Comparison of ENCODE assay signal across 20 cellular contexts in the genomic region with DNA sequence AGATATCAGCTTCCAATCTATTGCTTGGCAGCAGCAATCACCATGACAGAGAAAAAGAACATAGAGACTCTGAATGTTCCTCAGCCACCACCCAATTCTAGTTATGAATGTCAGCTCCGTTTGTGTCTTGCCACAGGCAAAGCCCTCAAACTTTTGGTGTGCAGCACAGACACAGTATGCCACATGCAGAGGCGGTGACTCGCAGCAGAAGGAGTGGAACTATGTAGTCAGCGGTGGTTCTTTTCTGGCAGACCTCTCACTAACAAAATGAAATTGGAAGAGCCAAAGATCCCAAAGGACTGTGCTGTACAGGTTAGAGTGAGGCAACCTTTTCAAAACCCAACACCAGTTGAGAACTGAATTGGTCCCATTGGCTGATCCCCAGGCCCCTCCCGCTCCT.
DNase-seq lines count a peak whose midpoint lies in the region; FAIRE-seq and TF ChIP-seq lines count a peak whose summit lies in the region.
"Had no signal": no experiment of that assay in that cellular context is flagged by ENCODE, and none has a peak within 500 bp of the region (broad histone marks: within the 10 kb centered on the region; RNA-seq: fewer than 3 reads in every experiment).

No MANE protein-coding gene starts in this region.

- no peaks in the 10 kb centered on the region for H4K20me1 ChIP-seq in astrocyte (ENCODE audit: insufficient read depth, low read length)

- H3K4me3 ChIP-seq in astrocyte (ENCODE audit: insufficient read depth, low read depth, low read length) (no peak overlapping the region), tibial artery (no peak overlapping the region)
- H3K4me3 ChIP-seq: HAP-1, ovary, SK-N-MC, smooth muscle cell, transverse colon had no signal

- no peak overlapping the region for H3K9ac ChIP-seq in astrocyte (ENCODE audit: low read length)
- H3K9ac ChIP-seq: KMS-11 had no signal

- H3K9me3 ChIP-seq in astrocyte (ENCODE audit: insufficient read depth, low read depth, low read length): no peaks in the 10 kb centered on the region
- H3K9me3 ChIP-seq in tibial artery: no peaks in the 10 kb centered on the region
- H3K9me3 ChIP-seq: HAP-1, ovary, transverse colon had no signal

- H3K4me1 Mint-ChIP-seq in astrocyte (ENCODE audit: low read depth, unreplicated experiment): peaks cover 6% of the 10 kb centered on the region
- H3K4me1 Mint-ChIP-seq: brain, CD14-positive monocyte had no signal

- no peak overlapping the region for H2AFZ ChIP-seq in astrocyte (ENCODE audit: low read depth, low read length)

- H3K4me2 ChIP-seq in astrocyte (ENCODE audit: low read length): no peak overlapping the region
- H3K4me2 ChIP-seq: KMS-11, smooth muscle cell had no signal

- H3K4me1 ChIP-seq in astrocyte (ENCODE audit: insufficient read depth, low read length) (no peaks in the 10 kb centered on the region), tibial artery (no peaks in the 10 kb centered on the region)
- H3K4me1 ChIP-seq: HAP-1, transverse colon had no signal

- H3K9me3 Mint-ChIP-seq in astrocyte (ENCODE audit: unreplicated experiment): peaks cover 3% of the 10 kb centered on the region

- H3K79me2 ChIP-seq in astrocyte (ENCODE audit: insufficient read depth, low read length): no peaks in the 10 kb centered on the region

- H3K36me3 Mint-ChIP-seq in astrocyte (ENCODE audit: low read depth, unreplicated experiment): no peaks in the 10 kb centered on the region
- H3K36me3 Mint-ChIP-seq: brain had no signal

- FAIRE-seq in astrocyte (lab: Jason Lieb, UNC) (no peak), frontal cortex (lab: Jason Lieb, UNC) (no peak)

- TF ChIP-seq CTCF in astrocyte (IDR thresholded peaks at IDR 0.05; ENCODE audit: insufficient read depth, low read depth, low read length) (no peak), tibial artery (IDR thresholded peaks at IDR 0.05) (no peak), GM20000 (IDR thresholded peaks at IDR 0.05; ENCODE audit: extremely low read depth, missing control alignments) (no peak)

- intact Hi-C loops in tibial artery (cut with DNase I; ENCODE audit: low total_unique reads): no loop called here

- H3K4me3 Mint-ChIP-seq in astrocyte (ENCODE audit: unreplicated experiment): no peak overlapping the region
- H3K4me3 Mint-ChIP-seq: activated T-cell treated with anti-CD3 and anti-CD28 coated beads, Interleukin-2, amount 50 U/mL, for 24 hours; brain; CD14-positive monocyte had no signal

- H3K36me3 ChIP-seq in astrocyte (ENCODE audit: insufficient read depth, low read length) (no peaks in the 10 kb centered on the region), tibial artery (no peaks in the 10 kb centered on the region)
- H3K36me3 ChIP-seq: HAP-1, ovary, transverse colon had no signal

- H3K27ac ChIP-seq in astrocyte (ENCODE audit: low read depth, low read length) (no peak overlapping the region), tibial artery (no peak overlapping the region)
- H3K27ac ChIP-seq: KMS-11, ovary, SK-N-MC, transverse colon had no signal

- no peak overlapping the region for H3K27ac Mint-ChIP-seq in astrocyte (ENCODE audit: unreplicated experiment)
- H3K27ac Mint-ChIP-seq: activated T-cell treated with anti-CD3 and anti-CD28 coated beads, Interleukin-2, amount 50 U/mL, for 24 hours; brain; CD14-positive monocyte had no signal

- DNase-seq in AG08396 (ENCODE audit: low spot score): peak; percentile 7
- peak; percentile 11 for DNase-seq in EH (ENCODE audit: low read depth)
- DNase-seq in astrocyte (ENCODE audit: low read depth): peak; percentile 38
- DNase-seq in kidney tubule cell (ENCODE audit: low spot score): peak; percentile 66
- DNase-seq in tibial artery: no peak
- no peak for DNase-seq in frontal cortex (ENCODE audit: low spot score in 2 of 2)
- no peak for DNase-seq in GM20000 (ENCODE audit: low spot score)
- DNase-seq: activated T-cell treated with anti-CD3 and anti-CD28 coated beads, Interleukin-2, amount 50 U/mL, for 24 hours; DND-41; effector CD8-positive, alpha-beta T cell; head of caudate nucleus; NCI-H146; ovary; transverse colon had no signal

- no peaks in the 10 kb centered on the region for H3K27me3 Mint-ChIP-seq in astrocyte (ENCODE audit: low read depth, unreplicated experiment)
- H3K27me3 Mint-ChIP-seq: activated T-cell treated with anti-CD3 and anti-CD28 coated beads, Interleukin-2, amount 50 U/mL, for 24 hours; brain had no signal

- H3K27me3 ChIP-seq in astrocyte (ENCODE audit: insufficient read depth, low read length) (no peaks in the 10 kb centered on the region), tibial artery (no peaks in the 10 kb centered on the region)
- H3K27me3 ChIP-seq: ovary, transverse colon had no signal

Comparison
In these comparisons a context has a peak if more than half of its experiments do, and no peak if none do; other contexts are left out.
1. DNase-seq: peak in AG08396 (single experiment), EH (single experiment), astrocyte (single experiment) and kidney tubule cell (single experiment); none in tibial artery (0 of 2), frontal cortex (0 of 2) and GM20000 (single experiment).